ENCODE assay signal across 23 cellular contexts in genomic region chr1:21864730-21865129, GRCh38. TPM values are rescaled to one million over a fixed set of nuclear protein-coding genes. Genes with fewer than 3 reads are reported as not detected.
"Had no signal": no experiment of that assay in that cellular context is flagged by ENCODE, and none has a peak within 500 bp of the region (broad histone marks: within the 10 kb centered on the region; RNA-seq: fewer than 3 reads in every experiment).

No MANE protein-coding gene starts in this region.

- H3K4me1 ChIP-seq: upper lobe of right lung had no signal

- FAIRE-seq: endometrium, kidney had no signal

- H3K27ac Mint-ChIP-seq: nephron progenitor cell; stimulated activated naive CD8-positive, alpha-beta T cell treated with anti-CD3 and anti-CD28 coated beads, Interleukin-15, Interleukin-2, amounts not matched to agents 100 ng/mL and 50 ng/mL, for 24 hours had no signal

- H3K36me3 ChIP-seq: neutrophil had no signal

- H3K4me3 ChIP-seq: esophagus squamous epithelium, hepatocyte, skin epidermis, tibial artery, upper lobe of right lung, vagina had no signal

- H3K4me1 Mint-ChIP-seq: naive thymus-derived CD4-positive, alpha-beta T cell had no signal

- H3K9me3 Mint-ChIP-seq: stimulated activated naive CD8-positive, alpha-beta T cell treated with anti-CD3 and anti-CD28 coated beads, Interleukin-15, Interleukin-2, amounts not matched to agents 100 ng/mL and 50 ng/mL, for 24 hours had no signal

- H3K27ac ChIP-seq: epithelial cell of prostate, hepatocyte, neutrophil, upper lobe of right lung, vagina had no signal

- H2AFZ ChIP-seq: hepatocyte had no signal

- H3K27me3 Mint-ChIP-seq: naive thymus-derived CD4-positive, alpha-beta T cell; stimulated activated naive CD8-positive, alpha-beta T cell treated with anti-CD3 and anti-CD28 coated beads, Interleukin-15, Interleukin-2, amounts not matched to agents 100 ng/mL and 50 ng/mL, for 24 hours had no signal

- DNase-seq: effector memory CD4-positive, alpha-beta T cell; esophagus squamous epithelium; foreskin fibroblast; kidney; left cardiac atrium; left ventricle myocardium superior; naive thymus-derived CD4-positive, alpha-beta T cell; nephron progenitor cell; stimulated activated CD4-positive, alpha-beta T cell treated with anti-CD3 and anti-CD28 coated beads, Interleukin-12 subunit alpha, Interleukin-12 subunit beta, amount 100 ng/mL, for 4 hours; tibial artery; upper lobe of right lung had no signal

- H3K27me3 ChIP-seq: esophagus squamous epithelium, hepatocyte, neutrophil, tibial artery, upper lobe of right lung, vagina had no signal

- H3K9me3 ChIP-seq: esophagus squamous epithelium, neutrophil, tibial artery, upper lobe of right lung, vagina had no signal

- H3K4me3 Mint-ChIP-seq: naive thymus-derived CD4-positive, alpha-beta T cell; nephron progenitor cell; stimulated activated naive CD8-positive, alpha-beta T cell treated with anti-CD3 and anti-CD28 coated beads, Interleukin-15, Interleukin-2, amounts not matched to agents 100 ng/mL and 50 ng/mL, for 24 hours had no signal

- H3K79me2 ChIP-seq: hepatocyte had no signal

- H3K4me2 ChIP-seq: hepatocyte had no signal

RNA-seq across cellular contexts. Expression of gene LDLRAD2, which starts 52.7 kb away (rescaled TPM):
- total RNA-seq: esophagus squamous epithelium, lung microvascular endothelial cell, mononuclear cell, osteoblast, pulmonary artery endothelial cell, temporal lobe, vagina had no signal
- polyA plus RNA-seq: naive thymus-derived CD4-positive, alpha-beta T cell had no signal
